8 cellular contexts compared by ENCODE assay signal in the genomic region with DNA sequence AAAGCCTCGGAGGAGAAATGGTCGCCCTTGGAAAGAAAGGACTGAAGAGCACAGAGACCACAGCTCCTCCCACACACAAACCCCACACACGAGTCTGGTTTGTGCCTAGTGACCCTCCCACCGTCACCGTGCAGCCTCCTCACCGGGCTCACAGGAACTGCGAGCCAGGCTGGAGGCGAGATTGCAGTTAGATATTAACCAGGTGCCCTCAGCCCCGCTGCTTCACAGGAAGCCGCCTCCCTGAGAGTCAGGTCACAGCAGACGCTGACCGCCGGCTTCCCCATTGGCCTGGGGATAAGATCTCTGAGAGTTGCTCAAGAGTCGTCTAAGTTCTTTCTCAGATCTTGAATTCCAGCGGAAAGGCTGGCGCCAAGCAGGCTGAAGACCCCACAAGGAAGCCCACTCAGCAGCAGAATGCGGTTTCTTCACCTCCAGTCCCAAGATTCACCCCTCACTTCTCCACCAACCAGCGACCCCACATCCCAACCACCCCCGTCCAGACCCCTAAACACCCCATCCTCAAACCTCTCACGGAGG. TPM values are rescaled to one million over a fixed set of nuclear protein-coding genes. Genes with fewer than 3 reads are reported as not detected.
DNase-seq lines count a peak whose midpoint lies in the region; ATAC-seq, FAIRE-seq and TF ChIP-seq lines count a peak whose summit lies in the region.

No MANE protein-coding gene starts in this region.

- peaks cover 0 to 3% of the 10 kb centered on the region in 2 donors for H3K36me3 ChIP-seq in lung (ENCODE audit: control insufficient read depth in 2 of 2, insufficient read depth in 2 of 2, low read length in 2 of 2)

- peaks cover 3 to 7% of the 10 kb centered on the region in 2 donors for H3K4me1 ChIP-seq in lung (ENCODE audit: control insufficient read depth in 2 of 2, insufficient read depth in 2 of 2, low read length in 2 of 2)

- ATAC-seq in lung (ENCODE audit: insufficient read depth, low FRiP score), result peak; percentile 60

- 0% methylated on average over 20 of the region's 20 CpGs for WGBS in lung, 2 donors

- no peak for FAIRE-seq in H54 (lab: Jason Lieb, UNC)

- no peak for TF ChIP-seq POLR2A in H54 (IDR thresholded peaks at IDR 0.05; ENCODE audit: low read depth, low read length)

- peak overlapping the region; percentile 76 for H3K4me3 ChIP-seq in lung

- H3K27me3 ChIP-seq in lung (ENCODE audit: control insufficient read depth, insufficient read depth), result no peaks in the 10 kb centered on the region

- no peaks in the 10 kb centered on the region for H3K9me3 ChIP-seq in lung (ENCODE audit: control insufficient read depth in 2 of 2, insufficient read depth in 1 of 2, low read length in 1 of 2)

- TF ChIP-seq CTCF in lung (IDR thresholded peaks at IDR 0.05; ENCODE audit: control extremely low read depth, extremely low read depth), result no peak

- H3K27ac ChIP-seq in lung (ENCODE audit: low read depth in 1 of 2, low read length in 1 of 2), result peak overlapping the region; percentile 95

- DNase-seq in GM04503 (ENCODE audit: low read depth) (peak; percentile 20), H54 (ENCODE audit: insufficient read length, low spot score) (peak; percentile 40), NCI-H1105 treated with DMSO at 0.1 percent for 48 hours (lab: John Stamatoyannopoulos, UW) (peak; percentile 25), lung (ENCODE audit: low spot score) (peak; percentile 91), NCI-H446 (lab: John Stamatoyannopoulos, UW) (no peak)
- peak; percentile 50 for DNase-seq in activated CD4-positive, alpha-beta T cell treated with anti-CD3 and anti-CD28 coated beads, Interleukin-2, amount 50 U/mL, for 1 hour
- DNase-seq in effector CD4-positive, alpha-beta T cell, result peak; percentile 36
- peak; percentile 30 for DNase-seq in stimulated activated CD8-positive, alpha-beta memory T cell treated with anti-CD3 and anti-CD28 coated beads, Interleukin-12 subunit alpha, Interleukin-12 subunit beta, amount 100 ng/mL, for 1 hour (ENCODE audit: low read depth)

RNA-seq across cellular contexts. Expression of a gene that starts 0.8 kb away (rescaled TPM):
- 10 to 100 TPM; 15.5 to 29.3 TPM for total RNA-seq in lung
- 1 to 10 TPM; 7.1 to 8.0 TPM for polyA plus RNA-seq in lung

RNA-seq across cellular contexts. Expression of a gene that starts 39.6 kb away (rescaled TPM):
- total RNA-seq in lung, result 1 to 10 TPM; 3.2 to 4.9 TPM
- 1 to 10 TPM; 1.6 to 1.9 TPM for polyA plus RNA-seq in lung

Comparison
In these comparisons a context has a peak if more than half of its experiments do, and no peak if none do; other contexts are left out.
1. DNase-seq: peak in GM04503 (single experiment), H54 (single experiment), NCI-H1105 treated with DMSO at 0.1 percent for 48 hours (single experiment), activated CD4-positive, alpha-beta T cell treated with anti-CD3 and anti-CD28 coated beads, Interleukin-2, amount 50 U/mL, for 1 hour (single experiment), effector CD4-positive, alpha-beta T cell (single experiment), lung (single experiment) and stimulated activated CD8-positive, alpha-beta memory T cell treated with anti-CD3 and anti-CD28 coated beads, Interleukin-12 subunit alpha, Interleukin-12 subunit beta, amount 100 ng/mL, for 1 hour (single experiment); none in NCI-H446 (0 of 2).